ENCODE assay signal across 8 cellular contexts in the genomic region with DNA sequence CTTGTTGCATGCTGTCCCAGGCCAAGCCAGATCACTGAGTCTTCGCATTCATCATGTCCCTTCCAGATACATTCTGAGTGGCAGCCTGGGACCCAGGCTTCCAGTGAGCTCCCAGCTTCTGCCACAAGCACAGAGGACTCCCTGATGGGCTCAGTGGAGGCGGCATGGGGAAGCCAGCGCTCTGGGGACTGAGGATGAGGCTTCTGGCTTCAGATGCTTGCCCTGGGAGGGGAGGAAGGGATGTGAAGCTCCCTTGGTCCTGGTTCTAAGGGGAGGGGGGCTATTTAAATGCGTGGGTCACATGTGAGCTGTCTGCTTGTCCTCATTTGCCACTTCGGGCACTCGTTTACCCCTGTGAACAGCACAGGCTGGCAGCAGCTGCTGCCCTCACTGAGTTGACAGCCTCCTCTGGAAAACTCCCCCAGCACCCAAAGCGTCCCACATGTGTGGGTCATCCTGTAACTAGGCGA.
DNase-seq lines count a peak whose midpoint lies in the region; ATAC-seq and TF ChIP-seq lines count a peak whose summit lies in the region.

No MANE protein-coding gene starts in this region.

- H3K27ac ChIP-seq in mesenchymal stem cell (ENCODE audit: low read length, poor library complexity, severe bottlenecking): no peak overlapping the region
- H3K27ac ChIP-seq in A673 (ENCODE audit: low read depth, low read length, poor library complexity, severe bottlenecking): no peak overlapping the region

- peak overlapping the region in 1 of 2 experiments; percentile 5 for H3K18ac ChIP-seq in mesenchymal stem cell (ENCODE audit: low read depth in 1 of 2, low read length in 2 of 2)

- H2BK5ac ChIP-seq in mesenchymal stem cell (ENCODE audit: low read depth, low read length, poor library complexity, severe bottlenecking): no peak overlapping the region

- no peak overlapping the region for H3K4ac ChIP-seq in mesenchymal stem cell (ENCODE audit: low read depth in 1 of 2, low read length in 2 of 2)

- H2BK15ac ChIP-seq in mesenchymal stem cell (ENCODE audit: low read depth, poor library complexity, severe bottlenecking): no peak overlapping the region

- peak overlapping the region; percentile 38 for H4K8ac ChIP-seq in mesenchymal stem cell (ENCODE audit: low read length)

- H3K14ac ChIP-seq in mesenchymal stem cell (ENCODE audit: low read length in 2 of 2): no peak overlapping the region

- DNase-seq in RPMI8226 (peak; percentile 70), mesenchymal stem cell (no peak), A673 (ENCODE audit: low spot score) (no peak), dedifferentiated amniotic fluid mesenchymal stem cell (ENCODE audit: extremely low spot score) (no peak), C1 segment of cervical spinal cord (lab: John Stamatoyannopoulos, UW) (no peak), medulla oblongata (ENCODE audit: extremely low spot score) (no peak)

- H3K4me2 ChIP-seq in mesenchymal stem cell (ENCODE audit: low read length, poor library complexity, severe bottlenecking): no peak overlapping the region

- H3K9ac ChIP-seq in mesenchymal stem cell (ENCODE audit: low read length): no peak overlapping the region

- H3K27me3 ChIP-seq in mesenchymal stem cell (ENCODE audit: control insufficient read depth in 1 of 2, insufficient read depth in 1 of 2, low read length in 2 of 2) (no peaks in the 10 kb centered on the region), A673 (replicated peaks; ENCODE audit: insufficient read depth, low read depth, low read length, poor library complexity) (no peaks in the 10 kb centered on the region)

- intact Hi-C loops in A673 (cut with micrococcal nuclease; ENCODE audit: unreplicated experiment): no loop called here

- H4K91ac ChIP-seq in mesenchymal stem cell (ENCODE audit: low read length): peak overlapping the region; percentile 34

- no peak overlapping the region for H2AFZ ChIP-seq in mesenchymal stem cell (ENCODE audit: low read depth, low read length)

- no peak overlapping the region for H2AK5ac ChIP-seq in mesenchymal stem cell (ENCODE audit: low read length, severe bottlenecking)

- no peak overlapping the region for H2BK120ac ChIP-seq in mesenchymal stem cell (ENCODE audit: low read depth, low read length)

- CTCF ChIA-PET in A673 (lab: Charles Lee): no interaction called here

- H3K4me3 ChIP-seq in mesenchymal stem cell (ENCODE audit: insufficient read depth in 1 of 2, low read depth in 1 of 2, low read length in 2 of 2) (no peak overlapping the region), A673 (ENCODE audit: low read depth, low read length, poor library complexity, severe bottlenecking) (no peak overlapping the region)

- H3K79me1 ChIP-seq in mesenchymal stem cell (replicated peaks; ENCODE audit: low read length, poor library complexity, severe bottlenecking): no peaks in the 10 kb centered on the region

- H3K23ac ChIP-seq in mesenchymal stem cell (ENCODE audit: low read length in 2 of 2): no peak overlapping the region

- WGBS in mesenchymal stem cell: 76% methylated on average over 6 of the region's 8 CpGs

- H3K9me3 ChIP-seq in mesenchymal stem cell (ENCODE audit: control insufficient read depth, low read length) (no peaks in the 10 kb centered on the region), A673 (ENCODE audit: low read depth, low read length, poor library complexity, severe bottlenecking) (no peaks in the 10 kb centered on the region)

- no TSS peak for BruUV-seq in A673 (replicated peaks; lab: Mats Ljungman, UMichigan)

- no peaks in the 10 kb centered on the region for H3K36me3 ChIP-seq in mesenchymal stem cell (ENCODE audit: control insufficient read depth in 1 of 2, insufficient read depth in 2 of 2, low read depth in 1 of 2, low read length in 2 of 2)
- no peaks in the 10 kb centered on the region for H3K36me3 ChIP-seq in A673 (ENCODE audit: insufficient read depth, low read length, poor library complexity, severe bottlenecking)

- POLR2A ChIA-PET in A673 (lab: Charles Lee; ENCODE audit: low non-redundant PET): no interaction called here

- peak overlapping the region; percentile 23 to 61 for H2BK12ac ChIP-seq in mesenchymal stem cell (ENCODE audit: low read length in 2 of 2)

- ATAC-seq in GM18868 (IDR thresholded peaks at IDR 0.05; ENCODE audit: unreplicated experiment) (peak; percentile 61), HG02623 (IDR thresholded peaks at IDR 0.05; ENCODE audit: unreplicated experiment) (peak; percentile 32)

- TF ChIP-seq CTCF in A673 (conservative IDR thresholded peaks at IDR 0.05; ENCODE audit: low read depth, low read length): no peak

- H3K4me1 ChIP-seq in mesenchymal stem cell (ENCODE audit: control insufficient read depth, insufficient read depth, low read depth, low read length) (peaks cover 16% of the 10 kb centered on the region), A673 (ENCODE audit: insufficient read depth, low read length, poor library complexity, severe bottlenecking) (no peaks in the 10 kb centered on the region)
